In the genomic region with DNA sequence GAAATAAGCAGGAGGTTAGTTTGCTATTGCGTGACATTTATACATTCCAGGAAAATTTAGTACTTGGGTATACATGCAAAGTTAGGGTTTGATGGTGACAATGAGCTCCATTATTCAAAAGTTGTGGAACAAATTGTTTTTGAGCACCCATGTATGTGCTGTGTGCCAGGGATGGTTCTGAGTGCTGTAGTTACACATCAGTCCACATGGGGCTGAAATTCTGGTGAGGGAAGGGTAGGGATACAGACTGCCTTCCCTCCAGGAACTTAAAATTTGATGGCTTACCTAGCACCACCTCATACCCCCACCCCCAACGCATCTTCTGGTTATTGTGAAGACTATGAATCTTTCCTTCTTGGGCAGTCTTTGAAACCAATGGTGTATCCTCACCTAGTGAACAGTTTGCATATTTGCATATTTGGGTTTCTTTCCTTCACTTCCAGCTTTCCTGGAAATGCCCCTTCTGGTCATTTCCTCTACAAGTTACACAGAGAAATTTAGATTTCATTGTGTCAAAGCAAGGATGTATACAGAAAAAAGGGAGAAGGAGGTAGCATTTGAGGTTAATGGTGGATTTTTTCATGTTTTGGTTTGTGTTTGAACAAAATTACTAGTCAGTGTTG, we compare ENCODE assay signal across 8 cellular contexts.
A peak's percentile ranks its signal among the peaks of the same experiment; 100 is the strongest.
DNase-seq lines count a peak whose midpoint lies in the region; TF ChIP-seq lines count a peak whose summit lies in the region.

No MANE protein-coding gene starts in this region.

- TF ChIP-seq POLR2A in erythroblast (IDR thresholded peaks at IDR 0.05; ENCODE audit: low read length): no peak

- DNase-seq in NCI-H345 treated with DMSO at 0.1 percent for 48 hours (lab: John Stamatoyannopoulos, UW; ENCODE audit: unreplicated experiment) (peak; percentile 5), epithelial cell of prostate (ENCODE audit: low read depth, low spot score) (no peak), retinal pigment epithelial cell (ENCODE audit: low read depth) (no peak), GM19238 (ENCODE audit: insufficient read length, low spot score) (no peak), erythroblast (lab: John Stamatoyannopoulos, UW) (no peak)
- DNase-seq in stimulated activated naive CD4-positive, alpha-beta T cell treated with Interleukin-2 at 50 U/mL for 16 hours (lab: John Stamatoyannopoulos, UW): no peak
- no peak for DNase-seq in activated effector memory CD4-positive, alpha-beta T cell treated with anti-CD3 and anti-CD28 coated beads, Interleukin-2, amount 50 U/mL, for 16 hours

- peak; percentile 34; the same call in 1 of the 2 replicates for TF ChIP-seq CTCF in GM12875 (IDR thresholded peaks at IDR 0.05; ENCODE audit: borderline replicate concordance, insufficient read depth, low read depth, low read length)
- peak; percentile 66 for TF ChIP-seq CTCF in retinal pigment epithelial cell (conservative IDR thresholded peaks at IDR 0.05; ENCODE audit: low read depth, low read length)

- H3K27ac ChIP-seq in epithelial cell of prostate: peak overlapping the region; percentile 86

- H3K4me3 ChIP-seq in GM12875 (ENCODE audit: low read depth, low read length): no peak overlapping the region
- peak overlapping the region; percentile 86 for H3K4me3 ChIP-seq in retinal pigment epithelial cell (ENCODE audit: low read length)
